ENCODE assay signal across 9 cellular contexts in genomic region chr20:50320005-50320909, GRCh38.
A peak's percentile ranks its signal among the peaks of the same experiment; 100 is the strongest.
DNase-seq lines count a peak whose midpoint lies in the region; ATAC-seq and TF ChIP-seq lines count a peak whose summit lies in the region.
"Had no signal": no experiment of that assay in that cellular context is flagged by ENCODE, and none has a peak within 500 bp of the region (broad histone marks: within the 10 kb centered on the region; RNA-seq: fewer than 3 reads in every experiment).

No MANE protein-coding gene starts in this region.

- TF ChIP-seq CTCF in nephron (IDR thresholded peaks at IDR 0.05; ENCODE audit: unreplicated experiment in 3 of 3) (no peak), upper lobe of right lung (IDR thresholded peaks at IDR 0.05) (no peak)

- H3K36me3 ChIP-seq in upper lobe of right lung = no peaks in the 10 kb centered on the region

- no peaks in the 10 kb centered on the region for H3K27me3 ChIP-seq in upper lobe of right lung

- peaks cover 33% of the 10 kb centered on the region for H3K4me1 ChIP-seq in upper lobe of right lung

- DNase-seq in NK-92 treated with Interleukin-12 subunit alpha and Interleukin-12 subunit beta, amount 100 ng/mL, for 24 hours (lab: John Stamatoyannopoulos, UW) = peak; percentile 29
- DNase-seq in NK-92 (lab: John Stamatoyannopoulos, UW; ENCODE audit: unreplicated experiment) = no peak
- peak; percentile 60 for DNase-seq in upper lobe of right lung
- no peak for DNase-seq in GM03348 (ENCODE audit: low spot score)
- no peak for DNase-seq in NCI-H748 (lab: John Stamatoyannopoulos, UW; ENCODE audit: unreplicated experiment)
- DNase-seq in 8988T = no peak
- DNase-seq: activated naive CD8-positive, alpha-beta T cell treated with anti-CD3 and anti-CD28 coated beads, Interleukin-2, amount 10 ng/mL, durations not matched to agents 7 days and 5 days had no signal

- peak overlapping the region; percentile 85 for H3K27ac ChIP-seq in upper lobe of right lung

- no peaks in the 10 kb centered on the region for H3K9me3 ChIP-seq in upper lobe of right lung

- H3K9me3 Mint-ChIP-seq in dendritic cell treated with granulocyte-macrophage colony-stimulating factor and Interleukin-4, amounts not matched to agents 40 ng/mL and 50 ng/mL, for 4 days = no peaks in the 10 kb centered on the region
- H3K9me3 Mint-ChIP-seq in nephron = peaks cover 1% of the 10 kb centered on the region
- H3K9me3 Mint-ChIP-seq: activated naive CD8-positive, alpha-beta T cell treated with anti-CD3 and anti-CD28 coated beads, Interleukin-2, amount 10 ng/mL, durations not matched to agents 7 days and 5 days had no signal

- no peaks in the 10 kb centered on the region for H3K36me3 Mint-ChIP-seq in dendritic cell treated with granulocyte-macrophage colony-stimulating factor and Interleukin-4, amounts not matched to agents 40 ng/mL and 50 ng/mL, for 4 days (ENCODE audit: low read depth)
- no peaks in the 10 kb centered on the region for H3K36me3 Mint-ChIP-seq in nephron (ENCODE audit: low read depth)
- H3K36me3 Mint-ChIP-seq: activated naive CD8-positive, alpha-beta T cell treated with anti-CD3 and anti-CD28 coated beads, Interleukin-2, amount 10 ng/mL, durations not matched to agents 7 days and 5 days had no signal

- peak overlapping the region; percentile 48 for H3K4me3 ChIP-seq in upper lobe of right lung

- intact Hi-C loops in dendritic cell treated with granulocyte-macrophage colony-stimulating factor and Interleukin-4, amounts not matched to agents 40 ng/mL and 50 ng/mL, for 4 days (cut with micrococcal nuclease) = no loop called here
- intact Hi-C loops in upper lobe of right lung (cut with DNase I) = no loop called here

- ATAC-seq in upper lobe of right lung = no peak

- H3K27ac Mint-ChIP-seq in dendritic cell treated with granulocyte-macrophage colony-stimulating factor and Interleukin-4, amounts not matched to agents 40 ng/mL and 50 ng/mL, for 4 days = peak overlapping the region; percentile 2
- H3K27ac Mint-ChIP-seq in nephron = peak overlapping the region in 2 of 3 experiments; percentile 57 to 70
- H3K27ac Mint-ChIP-seq: activated naive CD8-positive, alpha-beta T cell treated with anti-CD3 and anti-CD28 coated beads, Interleukin-2, amount 10 ng/mL, durations not matched to agents 7 days and 5 days had no signal

- peaks cover 17% of the 10 kb centered on the region for H3K27me3 Mint-ChIP-seq in dendritic cell treated with granulocyte-macrophage colony-stimulating factor and Interleukin-4, amounts not matched to agents 40 ng/mL and 50 ng/mL, for 4 days
- peaks cover 17% of the 10 kb centered on the region for H3K27me3 Mint-ChIP-seq in nephron (ENCODE audit: low read depth)

- peaks cover 43% of the 10 kb centered on the region for H3K4me1 Mint-ChIP-seq in dendritic cell treated with granulocyte-macrophage colony-stimulating factor and Interleukin-4, amounts not matched to agents 40 ng/mL and 50 ng/mL, for 4 days (ENCODE audit: low read depth)
- H3K4me1 Mint-ChIP-seq in nephron = peaks cover 35% of the 10 kb centered on the region

- H3K4me3 Mint-ChIP-seq in dendritic cell treated with granulocyte-macrophage colony-stimulating factor and Interleukin-4, amounts not matched to agents 40 ng/mL and 50 ng/mL, for 4 days = no peak overlapping the region
- peak overlapping the region in 1 of 3 experiments; percentile 33 for H3K4me3 Mint-ChIP-seq in nephron
- H3K4me3 Mint-ChIP-seq: activated naive CD8-positive, alpha-beta T cell treated with anti-CD3 and anti-CD28 coated beads, Interleukin-2, amount 10 ng/mL, durations not matched to agents 7 days and 5 days had no signal

Comparison
In these comparisons a context has a peak if more than half of its experiments do, and no peak if none do; other contexts are left out.
1. DNase-seq: peak in NK-92 treated with Interleukin-12 subunit alpha and Interleukin-12 subunit beta, amount 100 ng/mL, for 24 hours (single experiment) and upper lobe of right lung (single experiment); none in NK-92 (single experiment), GM03348 (single experiment), NCI-H748 (single experiment) and 8988T (single experiment).